Comparison of ENCODE assay signal across 14 cellular contexts in the genomic region with DNA sequence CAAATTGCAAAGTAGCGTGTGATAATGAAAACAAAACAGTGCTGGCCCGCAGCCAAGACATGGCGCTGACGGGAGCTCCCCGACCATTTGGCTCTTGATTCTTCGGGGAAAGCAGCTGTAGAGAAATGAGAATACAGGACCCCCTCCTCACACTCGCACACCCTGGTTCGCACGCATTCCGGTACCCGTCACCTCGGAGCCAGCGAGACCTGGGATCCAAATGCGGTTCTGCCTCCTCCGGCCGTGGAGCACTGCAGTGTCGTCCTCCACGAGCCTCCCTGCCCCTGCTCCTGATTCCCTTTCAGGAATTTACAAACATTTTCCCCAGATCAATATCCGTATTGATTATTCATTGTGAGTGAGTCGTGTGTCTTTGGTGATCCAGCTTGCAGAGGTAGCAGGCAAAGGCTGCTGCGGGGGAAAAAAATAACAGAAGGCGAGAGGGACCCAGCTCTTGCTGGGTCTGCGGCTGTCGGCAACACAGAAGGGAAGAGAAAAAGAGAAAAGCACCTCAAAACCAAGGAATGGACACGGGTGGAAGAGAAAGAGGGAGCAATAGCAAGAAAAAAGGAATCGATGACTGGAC.
DNase-seq lines count a peak whose midpoint lies in the region; ATAC-seq, FAIRE-seq and TF ChIP-seq lines count a peak whose summit lies in the region.
"Had no signal": no experiment of that assay in that cellular context is flagged by ENCODE, and none has a peak within 500 bp of the region (broad histone marks: within the 10 kb centered on the region; RNA-seq: fewer than 3 reads in every experiment).

No MANE protein-coding gene starts in this region.

- 55% methylated on average over 26 of the region's 26 CpGs for WGBS in HepG2 (ENCODE audit: low lambda C conversion rate)
- WGBS in right lobe of liver (ENCODE audit: insufficient coverage, low coverage, low lambda C conversion rate, missing lambda C conversion rate) = 43% methylated on average over 24 of the region's 26 CpGs
- WGBS in H1 (ENCODE audit: extremely low coverage in 1 of 2, insufficient coverage in 1 of 2, insufficient read length in 1 of 2, insufficient replicate concordance in 2 of 2, low coverage in 1 of 2, low lambda C conversion rate in 2 of 2, missing lambda C conversion rate in 1 of 2), 2 experiments = 89% methylated on average over 26 of the region's 26 CpGs; no CpG with 5 or more reads in 1 of the 2 experiments

- no peak overlapping the region for H3K56ac ChIP-seq in H1 (replicated peaks; ENCODE audit: insufficient read length, low read depth, low read length)

- FAIRE-seq in HepG2 (lab: Jason Lieb, UNC) (no peak), H1 (lab: Jason Lieb, UNC) (no peak)
- FAIRE-seq: G401.6 had no signal

- no peak overlapping the region for H3K18ac ChIP-seq in H1 (ENCODE audit: extremely low read depth, low read length)

- H2BK12ac ChIP-seq in H1 (ENCODE audit: low read depth, low read length) = no peak overlapping the region

- H3K14ac ChIP-seq in H1 (ENCODE audit: insufficient read length) = no peak overlapping the region

- H3K36me3 Mint-ChIP-seq in mesothelial cell of epicardium = no peaks in the 10 kb centered on the region

- no peak overlapping the region for H2AFZ ChIP-seq in HepG2 (ENCODE audit: low read length)
- peak overlapping the region; percentile 60 for H2AFZ ChIP-seq in H1 (ENCODE audit: low read length)
- H2AFZ ChIP-seq in OCI-LY7 (ENCODE audit: low read length) = no peak overlapping the region

- POLR2A ChIA-PET in HepG2 (lab: Yijun Ruan, JAX) = no interaction called here
- POLR2A ChIA-PET in H1 (lab: Charles Lee; ENCODE audit: partially characterized antibody) = interaction anchor here (1.2 kb wide), 1 partner anchor 125 kb away, joined by 3 read pairs; no protein-coding TSS in a partner anchor
- POLR2A ChIA-PET in OCI-LY7 (lab: Charles Lee) = interaction anchor here (0.7 kb wide), 1 partner anchor 70 kb away, joined by 4 read pairs; no protein-coding TSS in a partner anchor

- no peak overlapping the region for H3K4ac ChIP-seq in H1 (replicated peaks; ENCODE audit: insufficient read length, low read depth, low read length)

- DNase-seq in HepG2 (ENCODE audit: low spot score) (no peak), right lobe of liver (no peak), H1 (ENCODE audit: low read depth in 1 of 2, low spot score in 2 of 2) (no peak), mesothelial cell of epicardium (ENCODE audit: low spot score in 2 of 2, unreplicated experiment in 2 of 2) (no peak), NK-92 (lab: John Stamatoyannopoulos, UW; ENCODE audit: unreplicated experiment) (no peak), OCI-LY7 (ENCODE audit: low spot score) (no peak)
- DNase-seq: activated CD4-positive, alpha-beta T cell treated with anti-CD3 and anti-CD28 coated beads for 36 hours; NCI-H774 had no signal

- no peak overlapping the region for H4K91ac ChIP-seq in H1 (replicated peaks; ENCODE audit: insufficient read length, low read length)

- H3K27me3 ChIP-seq in HepG2 (ENCODE audit: control insufficient read depth in 1 of 2, insufficient read depth in 2 of 2, low read length in 2 of 2) (peaks cover 0 to 29% of the 10 kb centered on the region in 2 experiments; a peak in 3 of 5 replicates), right lobe of liver (no peaks in the 10 kb centered on the region), H1 (replicated peaks in 1 of 4; ENCODE audit: control insufficient read depth in 3 of 4, extremely low read depth in 1 of 4, insufficient read depth in 3 of 4, low read length in 3 of 4) (no peaks in the 10 kb centered on the region; a peak in 2 of 7 replicates)
- H3K27me3 ChIP-seq: tibial nerve had no signal

- TF ChIP-seq POLR2A in HepG2 (IDR thresholded peaks at IDR 0.05; ENCODE audit: insufficient read depth in 1 of 2, low read depth in 2 of 2, low read length in 2 of 2) (no peak), right lobe of liver (IDR thresholded peaks at IDR 0.05) (no peak), H1 (IDR thresholded peaks at IDR 0.05; ENCODE audit: control extremely low read depth in 1 of 2, low read depth in 2 of 2, low read length in 2 of 2) (no peak)

- no peaks in the 10 kb centered on the region for H3K79me1 ChIP-seq in H1 (ENCODE audit: low read depth, low read length)

- H3K79me2 ChIP-seq in HepG2 (ENCODE audit: insufficient read depth, low read length) (no peaks in the 10 kb centered on the region), H1 (ENCODE audit: control insufficient read depth in 1 of 2, insufficient read depth in 2 of 2, low read length in 2 of 2) (no peaks in the 10 kb centered on the region), OCI-LY7 (ENCODE audit: insufficient read depth, low read depth, low read length) (no peaks in the 10 kb centered on the region)

- in situ Hi-C loops in HepG2 (cut with HindIII; ENCODE audit: extremely low pct_ligation_motif_present, low pct_unique_long_range_greater_than_20kb) = no loop called here

- H3K4me2 ChIP-seq in HepG2 (ENCODE audit: low read depth, low read length) (peak overlapping the region; percentile 61), H1 (ENCODE audit: insufficient read depth in 1 of 2, low read depth in 2 of 2, low read length in 2 of 2) (peak overlapping the region in 1 of 2 experiments; percentile 0; a peak in 1 of 4 replicates), OCI-LY7 (ENCODE audit: low read length) (no peak overlapping the region)

- H3K9me3 ChIP-seq in HepG2 (ENCODE audit: low read length) (no peaks in the 10 kb centered on the region), right lobe of liver (no peaks in the 10 kb centered on the region), H1 (ENCODE audit: insufficient read depth in 2 of 2, low read depth in 1 of 2, low read length in 1 of 2) (no peaks in the 10 kb centered on the region), OCI-LY7 (ENCODE audit: low read length) (no peaks in the 10 kb centered on the region)
- H3K9me3 ChIP-seq: tibial nerve had no signal

- H3K9ac ChIP-seq in HepG2 (ENCODE audit: insufficient read depth, low read depth, low read length) (0 out of 2 replicates have a peak overlapping the region, but pooled peaks have one; percentile 4), H1 (replicated peaks in 1 of 4; ENCODE audit: extremely low read depth in 1 of 4, low read depth in 3 of 4, low read length in 3 of 4) (no peak overlapping the region)

- peaks cover 6% of the 10 kb centered on the region for H3K27me3 Mint-ChIP-seq in mesothelial cell of epicardium (ENCODE audit: low read depth)
- H3K27me3 Mint-ChIP-seq: activated CD4-positive, alpha-beta T cell treated with anti-CD3 and anti-CD28 coated beads for 36 hours; central memory CD8-positive, alpha-beta T cell had no signal

- BruUV-seq in HepG2 (replicated peaks; lab: Mats Ljungman, UMichigan) = no TSS peak
- no TSS peak for BruUV-seq in OCI-LY7 (replicated peaks; lab: Mats Ljungman, UMichigan)

- H4K20me1 ChIP-seq in HepG2 (ENCODE audit: insufficient read depth, low read length) (no peaks in the 10 kb centered on the region), H1 (replicated peaks in 1 of 2; ENCODE audit: control insufficient read depth in 1 of 2, insufficient read depth in 2 of 2, low read length in 2 of 2) (no peaks in the 10 kb centered on the region), OCI-LY7 (ENCODE audit: insufficient read depth, low read length) (no peaks in the 10 kb centered on the region)

- no peak overlapping the region; the same call in 1 of the 2 replicates for H2BK5ac ChIP-seq in H1 (ENCODE audit: low read depth, low read length)

- ATAC-seq in HepG2 (peak; percentile 38; the same call in 2 of the 3 replicates), right lobe of liver (no peak), HG03571 (IDR thresholded peaks at IDR 0.05; ENCODE audit: unreplicated experiment) (no peak), HG02981 (IDR thresholded peaks at IDR 0.05; ENCODE audit: unreplicated experiment) (no peak)
- ATAC-seq: activated CD4-positive, alpha-beta T cell treated with anti-CD3 and anti-CD28 coated beads for 36 hours had no signal

- H3K23ac ChIP-seq in H1 (ENCODE audit: insufficient read length) = no peak overlapping the region

- H3K36me3 ChIP-seq in HepG2 (replicated peaks in 1 of 2; ENCODE audit: control insufficient read depth in 1 of 2, insufficient read depth in 2 of 2, low read length in 2 of 2) = no peaks in the 10 kb centered on the region
- no peaks in the 10 kb centered on the region for H3K36me3 ChIP-seq in right lobe of liver
- no peaks in the 10 kb centered on the region for H3K36me3 ChIP-seq in H1 (ENCODE audit: control insufficient read depth in 2 of 4, insufficient read depth in 4 of 4, low read length in 3 of 4)
- no peaks in the 10 kb centered on the region for H3K36me3 ChIP-seq in OCI-LY7 (ENCODE audit: insufficient read depth, low read length)
- H3K36me3 ChIP-seq: tibial nerve had no signal

- no peak for TF ChIP-seq RAD21 in HepG2 (CRISPR knock-in tag; IDR thresholded peaks at IDR 0.05)
- no peak for TF ChIP-seq RAD21 in H1 (IDR thresholded peaks at IDR 0.05 in 1 of 2, conservative IDR thresholded peaks at IDR 0.05 in 1 of 2; ENCODE audit: low read depth in 2 of 2, low read length in 2 of 2)

- H4K5ac ChIP-seq in H1 (ENCODE audit: insufficient read length, low read depth, low read length) = no peak overlapping the region

- H3K27ac ChIP-seq in HepG2 (ENCODE audit: extremely low read length, insufficient read depth, low read length) (no peak overlapping the region), right lobe of liver (no peak overlapping the region), H1 (ENCODE audit: low read depth, low read length) (no peak overlapping the region), OCI-LY7 (ENCODE audit: low read depth, low read length, poor library complexity, severe bottlenecking) (no peak overlapping the region)
- H3K27ac ChIP-seq: tibial nerve had no signal

- H3K4me1 ChIP-seq in HepG2 (ENCODE audit: insufficient read depth, low read length) = peaks cover 14% of the 10 kb centered on the region
- H3K4me1 ChIP-seq in right lobe of liver = no peaks in the 10 kb centered on the region
- 0 out of 7 replicates have a peak, but pooled peaks cover 0 to 2% (median 0%) of the 10 kb centered on the region in 4 experiments for H3K4me1 ChIP-seq in H1 (replicated peaks in 1 of 4; ENCODE audit: control insufficient read depth in 3 of 4, insufficient read depth in 4 of 4, low read length in 3 of 4)
- H3K4me1 ChIP-seq in OCI-LY7 (ENCODE audit: insufficient read depth, low read length, poor library complexity, severe bottlenecking) = no peaks in the 10 kb centered on the region

- H2AK5ac ChIP-seq in H1 (ENCODE audit: low read depth, low read length) = no peak overlapping the region

- H3K23me2 ChIP-seq in H1 (ENCODE audit: low read depth, low read length) = peaks cover 2% of the 10 kb centered on the region; the same call in 1 of the 2 replicates

- no peak overlapping the region for H2BK15ac ChIP-seq in H1 (ENCODE audit: low read length)

- H2BK20ac ChIP-seq in H1 (ENCODE audit: low read length) = no peak overlapping the region

- peaks cover 33% of the 10 kb centered on the region for H3K4me1 Mint-ChIP-seq in mesothelial cell of epicardium
- H3K4me1 Mint-ChIP-seq: activated CD4-positive, alpha-beta T cell treated with anti-CD3 and anti-CD28 coated beads for 36 hours; central memory CD8-positive, alpha-beta T cell had no signal

- peak overlapping the region; percentile 5 to 57 (median 21); a peak in 4 of 6 replicates for H3K4me3 ChIP-seq in HepG2 (replicated peaks in 1 of 3; ENCODE audit: insufficient read depth in 1 of 3, low read depth in 2 of 3, low read length in 3 of 3)
- H3K4me3 ChIP-seq in right lobe of liver = no peak overlapping the region
- no peak overlapping the region for H3K4me3 ChIP-seq in H1 (ENCODE audit: extremely low read depth in 1 of 4, insufficient read depth in 2 of 4, low read depth in 3 of 4, low read length in 4 of 4)
- H3K4me3 ChIP-seq in OCI-LY7 (ENCODE audit: low read depth, low read length, poor library complexity, severe bottlenecking) = no peak overlapping the region

- H3K27ac Mint-ChIP-seq in mesothelial cell of epicardium = peak overlapping the region; percentile 95
- H3K27ac Mint-ChIP-seq: activated CD4-positive, alpha-beta T cell treated with anti-CD3 and anti-CD28 coated beads for 36 hours; activated T-helper 1 cell treated with anti-CD3 and anti-CD28 coated beads, Interleukin-12 subunit alpha, Interleukin-12 subunit beta, Interleukin-2, Interleukin-4 antibody, amounts not matched to agents 30 ng/mL and 10 ng/mL and 1 ng/mL, durations not matched to agents 14 hours and 24 hours and 36 hours had no signal

- CTCF ChIA-PET in HepG2 (lab: Yijun Ruan, JAX; ENCODE audit: low intra/inter-chr PET ratio, low total read pairs) = no interaction called here
- CTCF ChIA-PET in H1 (lab: Charles Lee; ENCODE audit: partially characterized antibody) = interaction anchor here (0.6 to 1.8 kb wide), 6 partner anchors 13 to 531 kb away, joined by 3 to 8 read pairs (median 3); no protein-coding TSS in a partner anchor
- CTCF ChIA-PET in OCI-LY7 (lab: Charles Lee; ENCODE audit: unreplicated experiment) = no interaction called here

- H4K8ac ChIP-seq in H1 (ENCODE audit: extremely low read depth, insufficient read depth, low read length) = no peak overlapping the region

- intact Hi-C loops in HepG2 (cut with micrococcal nuclease; ENCODE audit: unreplicated experiment) = no loop called here
- intact Hi-C loops in right lobe of liver (cut with DNase I) = no loop called here
- intact Hi-C loops in OCI-LY7 (cut with micrococcal nuclease; ENCODE audit: unreplicated experiment) = no loop called here

- TF ChIP-seq CTCF in HepG2 (CRISPR knock-in tag; IDR thresholded peaks at IDR 0.05) (no peak), right lobe of liver (IDR thresholded peaks at IDR 0.05) (no peak), H1 (IDR thresholded peaks at IDR 0.05; ENCODE audit: control extremely low read depth in 1 of 3, insufficient read depth in 1 of 3, low read depth in 1 of 3, low read length in 3 of 3) (no peak), mesothelial cell of epicardium (IDR thresholded peaks at IDR 0.05; ENCODE audit: unreplicated experiment) (no peak), OCI-LY7 (conservative IDR thresholded peaks at IDR 0.05; ENCODE audit: low read length) (no peak)

- no peak overlapping the region for H2BK120ac ChIP-seq in H1 (replicated peaks; ENCODE audit: low read depth, low read length)

- no peak for TF ChIP-seq EP300 in HepG2 (IDR thresholded peaks at IDR 0.05; ENCODE audit: low read depth in 2 of 2, low read length in 2 of 2)
- TF ChIP-seq EP300 in HepG2 (CRISPR knock-in tag; IDR thresholded peaks at IDR 0.05; ENCODE audit: borderline replicate concordance) = no peak
- TF ChIP-seq EP300 in H1 (IDR thresholded peaks at IDR 0.05; ENCODE audit: borderline replicate concordance in 1 of 2, low read depth in 2 of 2, low read length in 2 of 2) = no peak

- no peaks in the 10 kb centered on the region for H3K9me3 Mint-ChIP-seq in mesothelial cell of epicardium
- H3K9me3 Mint-ChIP-seq: activated T-helper 1 cell treated with anti-CD3 and anti-CD28 coated beads, Interleukin-12 subunit alpha, Interleukin-12 subunit beta, Interleukin-2, Interleukin-4 antibody, amounts not matched to agents 30 ng/mL and 10 ng/mL and 1 ng/mL, durations not matched to agents 14 hours and 24 hours and 36 hours had no signal

- H3K9me2 ChIP-seq in OCI-LY7 (ENCODE audit: insufficient read depth, low read length) = no peaks in the 10 kb centered on the region

- H3K4me3 Mint-ChIP-seq in mesothelial cell of epicardium = peak overlapping the region; percentile 62
- H3K4me3 Mint-ChIP-seq: activated CD4-positive, alpha-beta T cell treated with anti-CD3 and anti-CD28 coated beads for 36 hours; activated T-helper 1 cell treated with anti-CD3 and anti-CD28 coated beads, Interleukin-12 subunit alpha, Interleukin-12 subunit beta, Interleukin-2, Interleukin-4 antibody, amounts not matched to agents 30 ng/mL and 10 ng/mL and 1 ng/mL, durations not matched to agents 14 hours and 24 hours and 36 hours; central memory CD8-positive, alpha-beta T cell had no signal

Comparison
In these comparisons a context has a peak if more than half of its experiments do, and no peak if none do; other contexts are left out.
1. H3K4me3 ChIP-seq: peak in HepG2 (3 of 3); none in right lobe of liver (0 of 3), H1 (0 of 4) and OCI-LY7 (single experiment).